ENCODE assay signal across 26 cellular contexts in the genomic region with DNA sequence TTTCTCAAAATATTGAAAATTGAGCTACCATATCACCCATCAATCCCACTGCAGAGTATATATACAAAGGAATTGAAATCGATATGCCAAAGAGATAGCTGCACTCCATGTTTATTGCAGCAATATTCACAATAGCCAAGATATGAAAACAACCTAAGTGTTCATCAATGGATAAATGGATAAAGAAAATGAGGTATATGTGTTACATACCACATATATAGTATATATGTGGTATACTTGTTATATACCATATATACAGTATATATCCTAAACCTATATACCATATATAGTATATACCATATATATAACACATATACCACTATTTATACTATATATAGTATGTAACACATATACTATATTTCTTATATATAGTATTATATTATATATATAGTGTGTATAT.
A peak's percentile ranks its signal among the peaks of the same experiment; 100 is the strongest.
DNase-seq lines count a peak whose midpoint lies in the region; ATAC-seq, FAIRE-seq and TF ChIP-seq lines count a peak whose summit lies in the region.
"Had no signal": no experiment of that assay in that cellular context is flagged by ENCODE, and none has a peak within 500 bp of the region (broad histone marks: within the 10 kb centered on the region; RNA-seq: fewer than 3 reads in every experiment).

No MANE protein-coding gene starts in this region.

- no peaks in the 10 kb centered on the region for H3K9me3 Mint-ChIP-seq in activated CD4-positive, alpha-beta T cell treated with anti-CD3 and anti-CD28 coated beads, Interleukin-2, amount 10 ng/mL, durations not matched to agents 7 days and 5 days

- H3K27ac Mint-ChIP-seq in activated CD4-positive, alpha-beta T cell treated with anti-CD3 and anti-CD28 coated beads, Interleukin-2, amount 10 ng/mL, durations not matched to agents 7 days and 5 days = no peak overlapping the region
- H3K27ac Mint-ChIP-seq: B cell; CD4-positive, alpha-beta T cell; CD8-positive, alpha-beta T cell had no signal

- POLR2A ChIA-PET in activated CD4-positive, alpha-beta T cell treated with anti-CD3 and anti-CD28 coated beads, Interleukin-2, amount 10 ng/mL, durations not matched to agents 7 days and 5 days (lab: Charles Lee) = no interaction called here

- peak; percentile 41 for FAIRE-seq in G401.6 (lab: Jason Lieb, UNC)
- FAIRE-seq in RCC 7860 (lab: Jason Lieb, UNC) = peak; percentile 17
- peak; percentile 72 for FAIRE-seq in frontal cortex (lab: Jason Lieb, UNC)
- FAIRE-seq in pancreas (lab: Jason Lieb, UNC) = peak; percentile 37
- FAIRE-seq: A549, D721Med, GM12891, GM19239 had no signal

- no peaks in the 10 kb centered on the region for H3K27me3 ChIP-seq in pancreas

- no peak overlapping the region for H3K4me3 ChIP-seq in pancreas
- H3K4me3 ChIP-seq: A549; BLaER1 treated with 17β-estradiol and CSF1 and Interleukin-3, amounts not matched to agents 10 nM and 100 nM had no signal

- H3K4me1 ChIP-seq in pancreas = no peaks in the 10 kb centered on the region
- H3K4me1 ChIP-seq: A549, Caco-2 had no signal

- ATAC-seq in pancreas = no peak
- no peak for ATAC-seq in HG02840 (IDR thresholded peaks at IDR 0.05; ENCODE audit: low FRiP score, unreplicated experiment)
- no peak for ATAC-seq in GM19324 (IDR thresholded peaks at IDR 0.05; ENCODE audit: low FRiP score, unreplicated experiment)
- ATAC-seq: A549; CD8-positive, alpha-beta T cell had no signal

- H3K27me3 Mint-ChIP-seq in activated CD4-positive, alpha-beta T cell treated with anti-CD3 and anti-CD28 coated beads, Interleukin-2, amount 10 ng/mL, durations not matched to agents 7 days and 5 days = no peaks in the 10 kb centered on the region
- H3K27me3 Mint-ChIP-seq: B cell; CD4-positive, alpha-beta T cell had no signal

- TF ChIP-seq CTCF in pancreas (IDR thresholded peaks at IDR 0.05) = no peak

- H3K4me3 Mint-ChIP-seq in activated CD4-positive, alpha-beta T cell treated with anti-CD3 and anti-CD28 coated beads, Interleukin-2, amount 10 ng/mL, durations not matched to agents 7 days and 5 days = no peak overlapping the region
- H3K4me3 Mint-ChIP-seq: B cell; CD4-positive, alpha-beta T cell; CD8-positive, alpha-beta T cell had no signal

- no peak overlapping the region for H3K27ac ChIP-seq in pancreas
- H3K27ac ChIP-seq: A549; BLaER1 treated with 17β-estradiol and CSF1 and Interleukin-3, amounts not matched to agents 10 nM and 100 nM; C4-2B had no signal

- intact Hi-C loops in pancreas (cut with DNase I) = no loop called here

- no peaks in the 10 kb centered on the region for H3K36me3 Mint-ChIP-seq in activated CD4-positive, alpha-beta T cell treated with anti-CD3 and anti-CD28 coated beads, Interleukin-2, amount 10 ng/mL, durations not matched to agents 7 days and 5 days (ENCODE audit: low read depth)
- H3K36me3 Mint-ChIP-seq: CD8-positive, alpha-beta T cell had no signal

- CTCF ChIA-PET in activated CD4-positive, alpha-beta T cell treated with anti-CD3 and anti-CD28 coated beads, Interleukin-2, amount 10 ng/mL, durations not matched to agents 7 days and 5 days (lab: Charles Lee) = no interaction called here

- DNase-seq in RCC 7860 (ENCODE audit: low spot score) (no peak), frontal cortex (ENCODE audit: low spot score in 2 of 2) (no peak), pancreas (no peak), DMS153 treated with DMSO at 0.1 percent for 48 hours (lab: John Stamatoyannopoulos, UW; ENCODE audit: unreplicated experiment) (no peak)
- no peak for DNase-seq in activated CD4-positive, alpha-beta T cell treated with anti-CD3 and anti-CD28 coated beads, Interleukin-2, amount 10 ng/mL, durations not matched to agents 7 days and 5 days
- DNase-seq: 8988T; AML-193; Caco-2; Calu3; CD4-positive, alpha-beta T cell; CD8-positive, alpha-beta T cell; DMS53; DMS79; DND-41; EL; GF-D8 had no signal

- H3K9me3 ChIP-seq in pancreas = peaks cover 0 to 4% (median 0%) of the 10 kb centered on the region in 4 donors

- no peaks in the 10 kb centered on the region for H3K4me1 Mint-ChIP-seq in activated CD4-positive, alpha-beta T cell treated with anti-CD3 and anti-CD28 coated beads, Interleukin-2, amount 10 ng/mL, durations not matched to agents 7 days and 5 days

- no peaks in the 10 kb centered on the region for H3K36me3 ChIP-seq in pancreas
- H3K36me3 ChIP-seq: BLaER1 treated with 17β-estradiol and CSF1 and Interleukin-3, amounts not matched to agents 10 nM and 100 nM had no signal

- 94 to 98% methylated on average over 1 of the region's 1 CpG for WGBS in pancreas, 2 donors
